Comparison of ENCODE assay signal across 27 cellular contexts in the genomic region with DNA sequence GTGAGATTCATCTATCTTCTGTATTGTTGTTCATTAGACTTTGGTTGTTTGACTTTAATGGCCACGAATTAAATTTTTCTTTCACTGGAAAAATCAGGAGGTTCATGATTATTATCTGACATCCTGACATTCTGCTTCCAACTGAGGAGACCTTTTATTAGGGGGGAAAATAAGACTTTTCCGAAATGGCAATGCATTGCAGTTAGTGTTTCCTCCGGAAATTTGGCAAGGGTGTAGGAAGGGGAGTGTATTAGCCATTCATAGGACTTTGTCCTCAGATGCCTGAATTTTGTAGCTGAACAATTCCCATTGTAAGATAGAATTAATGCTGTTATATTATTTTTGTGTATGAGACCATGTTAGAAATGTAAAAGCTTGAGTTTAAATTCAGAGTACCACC.
"Had no signal": no experiment of that assay in that cellular context is flagged by ENCODE, and none has a peak within 500 bp of the region (broad histone marks: within the 10 kb centered on the region; RNA-seq: fewer than 3 reads in every experiment).

No MANE protein-coding gene starts in this region.

- ATAC-seq: left lung; lower lobe of right lung; mucosa of descending colon; natural killer cell treated with Interleukin-12 subunit alpha and Interleukin-12 subunit beta and Interleukin-15 and Interleukin-18, amount 100 ng/mL, for 72 hours; pancreas; sciatic nerve; stimulated activated naive CD8-positive, alpha-beta T cell treated with anti-CD3 and anti-CD28 coated beads, Interleukin-15, amount 100 ng/mL, for 72 hours had no signal

- H3K4me1 ChIP-seq: esophagus squamous epithelium, left lung, pancreas, vagina had no signal

- DNase-seq: cerebellar nuclear complex; cortex of kidney; effector memory CD4-positive, alpha-beta T cell; erythroblast; esophagus squamous epithelium; foreskin melanocyte; glutamatergic neuron; kidney; left lung; lower lobe of right lung; mucosa of descending colon; naive B cell; pancreas; retina; stimulated activated CD4-positive, alpha-beta T cell treated with anti-CD3 and anti-CD28 coated beads, Interleukin-12 subunit alpha, Interleukin-12 subunit beta, amount 100 ng/mL, for 4 hours; stimulated activated CD4-positive, alpha-beta T cell treated with anti-CD3 and anti-CD28 coated beads, Interleukin-1b, Interleukin-23, amount 100 ng/mL, for 48 hours; stimulated activated CD4-positive, alpha-beta T cell treated with anti-CD3 and anti-CD28 coated beads, Interleukin-4, amount 100 ng/mL, for 1 hour; stimulated activated CD8-positive, alpha-beta memory T cell treated with anti-CD3 and anti-CD28 coated beads, Interleukin-4, amount 100 ng/mL, for 48 hours; stimulated activated naive CD4-positive, alpha-beta T cell; stimulated activated naive CD8-positive, alpha-beta T cell treated with anti-CD3 and anti-CD28 coated beads, Interleukin-15, amount 100 ng/mL, for 72 hours; thyroid gland; trophoblast cell had no signal

- H3K9me3 ChIP-seq: esophagus squamous epithelium, left lung, lower lobe of right lung, mucosa of descending colon, neutrophil, pancreas, thyroid gland, vagina had no signal

- H3K4me2 ChIP-seq: smooth muscle cell had no signal

- H3K4me3 ChIP-seq: esophagus squamous epithelium, left lung, lower lobe of right lung, mucosa of descending colon, pancreas, smooth muscle cell, thyroid gland, vagina had no signal

- FAIRE-seq: kidney, pancreas had no signal

- H3K27me3 ChIP-seq: esophagus squamous epithelium, left lung, neutrophil, pancreas, thyroid gland, vagina had no signal

- H3K27ac ChIP-seq: esophagus squamous epithelium, left lung, lower lobe of right lung, neutrophil, pancreas, thyroid gland, vagina had no signal

- H3K36me3 ChIP-seq: esophagus squamous epithelium, left lung, lower lobe of right lung, neutrophil, pancreas, thyroid gland, vagina had no signal
